8 cellular contexts compared by ENCODE assay signal in the genomic region with DNA sequence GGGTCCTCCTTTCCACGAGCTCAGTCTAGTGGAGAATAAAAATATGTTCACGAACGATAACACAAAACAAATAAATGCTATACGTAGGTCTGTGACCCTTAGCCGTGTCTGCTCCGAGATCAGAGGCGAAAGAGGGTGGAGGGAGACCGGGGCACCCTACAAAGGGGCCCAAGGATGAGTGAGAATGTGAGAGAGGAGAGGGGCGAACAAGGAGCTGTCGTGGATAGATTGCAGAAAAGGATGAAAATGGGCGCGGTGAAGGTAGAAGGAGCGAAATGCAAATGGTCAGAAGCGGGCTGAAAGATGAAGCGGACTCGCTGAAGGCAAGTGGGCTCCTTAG. TPM values are rescaled to one million over a fixed set of nuclear protein-coding genes. Genes with fewer than 3 reads are reported as not detected.
DNase-seq lines count a peak whose midpoint lies in the region; ATAC-seq and TF ChIP-seq lines count a peak whose summit lies in the region.

No MANE protein-coding gene starts in this region.

- H3K27ac ChIP-seq in parathyroid adenoma = peak overlapping the region; percentile 91

- H3K4me1 ChIP-seq in NT2/D1 (ENCODE audit: insufficient read depth, insufficient read length) (no peaks in the 10 kb centered on the region), parathyroid adenoma (no peaks in the 10 kb centered on the region)

- H3K79me2 ChIP-seq in parathyroid adenoma = peaks cover 7% of the 10 kb centered on the region

- H3K27me3 ChIP-seq in NT2/D1 (ENCODE audit: insufficient read depth, insufficient read length) (peaks cover 22% of the 10 kb centered on the region), parathyroid adenoma (ENCODE audit: control insufficient read depth, insufficient read depth, low read length) (no peaks in the 10 kb centered on the region)

- H2AFZ ChIP-seq in parathyroid adenoma = peak overlapping the region; percentile 90

- ATAC-seq in esophagus mucosa = peak; percentile 13
- no peak for ATAC-seq in left colon

- H3K36me3 ChIP-seq in NT2/D1 (ENCODE audit: insufficient read depth, insufficient read length, low read length) = no peaks in the 10 kb centered on the region
- H3K36me3 ChIP-seq in parathyroid adenoma (ENCODE audit: control insufficient read depth, insufficient read depth, low read length) = no peaks in the 10 kb centered on the region

- intact Hi-C loops in left colon (cut with DNase I, micrococcal nuclease) = no loop called here

- peak overlapping the region; percentile 77 for H3K4me2 ChIP-seq in parathyroid adenoma (ENCODE audit: low read length)

- H3K4me3 ChIP-seq in NT2/D1 (ENCODE audit: insufficient read length, low read depth) = peak overlapping the region; percentile 91
- H3K4me3 ChIP-seq in parathyroid adenoma (ENCODE audit: low read depth, low read length) = peak overlapping the region; percentile 79

- no peak for TF ChIP-seq CTCF in parathyroid adenoma (IDR thresholded peaks at IDR 0.05)

- peak overlapping the region; percentile 87 for H3K9ac ChIP-seq in NT2/D1 (ENCODE audit: insufficient read length, low read depth)
- no peak overlapping the region for H3K9ac ChIP-seq in parathyroid adenoma

- H3K9me3 ChIP-seq in NT2/D1 (ENCODE audit: insufficient read depth, low read length) (no peaks in the 10 kb centered on the region), parathyroid adenoma (ENCODE audit: control insufficient read depth, low read length) (no peaks in the 10 kb centered on the region)

- DNase-seq in NCI-H524 (lab: John Stamatoyannopoulos, UW) = peak; percentile 21 to 30
- DNase-seq in NCI-H524 treated with DMSO at 0.1 percent for 48 hours (lab: John Stamatoyannopoulos, UW) = no peak
- DNase-seq in NT2/D1 (ENCODE audit: low read depth, low spot score) = no peak
- DNase-seq in left colon = no peak
- no peak for DNase-seq in DMS153 treated with DMSO at 0.1 percent for 48 hours (lab: John Stamatoyannopoulos, UW; ENCODE audit: unreplicated experiment)
- DNase-seq in NCI-H345 treated with DMSO at 0.1 percent for 48 hours (lab: John Stamatoyannopoulos, UW; ENCODE audit: unreplicated experiment) = no peak

RNA-seq across cellular contexts. Expression of a gene that starts 6.2 kb away (rescaled TPM):
- 10.0 TPM for total RNA-seq in esophagus mucosa
- 10 to 100 TPM in 1 of 2 donors, 1 to 10 TPM in 1; 9.3 to 13.4 TPM for total RNA-seq in left colon

Comparison
In these comparisons a context has a peak if more than half of its experiments do, and no peak if none do; other contexts are left out.
1. DNase-seq: peak in NCI-H524 (2 of 2); none in NCI-H524 treated with DMSO at 0.1 percent for 48 hours (single experiment), NT2/D1 (single experiment), left colon (0 of 2), DMS153 treated with DMSO at 0.1 percent for 48 hours (single experiment) and NCI-H345 treated with DMSO at 0.1 percent for 48 hours (single experiment).